In genomic region chr20:62644802-62645496, GRCh38 we compare ENCODE assay signal across 2 cellular contexts.
TF ChIP-seq lines count a peak whose summit lies in the region.

No MANE protein-coding gene starts in this region.

TF ChIP-seq in GM12878, 131 proteins besides CTCF, POLR2A, EP300 and RAD21 (continued from another document):
- no peak for TF ChIP-seq ZZZ3 (IDR thresholded peaks at IDR 0.05; ENCODE audit: control insufficient read depth, insufficient read length, low read depth)

TF ChIP-seq in HEK293T, 16 proteins besides CTCF, POLR2A, EP300 and RAD21 (continued from another document):
- TF ChIP-seq LEF1 (IDR thresholded peaks at IDR 0.05; ENCODE audit: borderline replicate concordance), result no peak
- TF ChIP-seq ZNF384 (IDR thresholded peaks at IDR 0.05), result no peak
- TF ChIP-seq FOXM1 (IDR thresholded peaks at IDR 0.05; ENCODE audit: borderline replicate concordance), result no peak
- no peak for TF ChIP-seq NFRKB (IDR thresholded peaks at IDR 0.05)
- no peak for TF ChIP-seq CTBP1 (IDR thresholded peaks at IDR 0.05; ENCODE audit: borderline replicate concordance)
- no peak for TF ChIP-seq L3MBTL2 (conservative IDR thresholded peaks at IDR 0.05)
